8 cellular contexts compared by ENCODE assay signal in the genomic region with DNA sequence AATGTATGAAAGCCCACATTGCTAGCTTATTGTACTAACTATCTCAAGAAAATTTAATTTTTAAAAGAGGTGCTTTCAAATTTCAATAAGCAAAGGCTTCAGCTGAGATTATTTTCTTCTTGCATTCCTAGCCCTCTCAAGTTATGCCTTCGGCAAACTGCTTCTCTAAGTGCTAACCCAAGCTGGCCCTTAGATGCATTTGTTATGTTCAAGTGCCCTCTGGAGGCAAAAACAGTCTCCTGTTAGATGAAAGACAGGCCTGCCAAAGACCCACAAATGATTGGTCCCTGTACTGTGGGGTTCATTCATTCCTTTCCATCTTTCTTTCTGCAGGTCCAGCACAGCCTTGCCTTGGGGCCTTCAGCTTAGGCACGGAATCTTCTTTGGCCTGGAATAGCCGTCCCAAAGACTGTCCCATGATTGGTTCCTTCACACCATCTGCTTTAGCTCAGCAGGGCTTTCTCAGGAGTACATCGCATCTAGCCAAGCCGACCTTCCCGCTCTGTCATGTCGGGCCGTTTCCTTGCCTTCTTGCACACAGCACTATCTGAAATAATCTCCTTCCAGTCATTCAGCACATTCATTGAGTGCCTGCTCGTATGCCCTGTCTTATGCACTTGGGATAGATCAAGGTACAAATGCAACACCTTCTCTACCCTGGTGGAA. TPM values are rescaled to one million over a fixed set of nuclear protein-coding genes. Genes with fewer than 3 reads are reported as not detected.
DNase-seq lines count a peak whose midpoint lies in the region; ATAC-seq and TF ChIP-seq lines count a peak whose summit lies in the region.

No MANE protein-coding gene starts in this region.

- no peak overlapping the region for H3K27ac ChIP-seq in suprapubic skin

- no peaks in the 10 kb centered on the region for H3K9me3 ChIP-seq in suprapubic skin

- no peaks in the 10 kb centered on the region for H3K27me3 Mint-ChIP-seq in activated naive CD8-positive, alpha-beta T cell treated with anti-CD3 and anti-CD28 coated beads for 36 hours
- peaks cover 1 to 13% (median 5%) of the 10 kb centered on the region in 3 donors for H3K27me3 Mint-ChIP-seq in immature natural killer cell (ENCODE audit: low read depth in 3 of 3)
- peaks cover 8 to 15% (median 12%) of the 10 kb centered on the region in 3 donors for H3K27me3 Mint-ChIP-seq in CD14-positive monocyte (ENCODE audit: low read depth in 3 of 3)

- peak in 1 of 2 donors; percentile 15 for TF ChIP-seq CTCF in suprapubic skin (IDR thresholded peaks at IDR 0.05)
- no peak for TF ChIP-seq CTCF in CD14-positive monocyte (IDR thresholded peaks at IDR 0.05)

- peak overlapping the region; percentile 81 for H3K4me3 Mint-ChIP-seq in activated naive CD8-positive, alpha-beta T cell treated with anti-CD3 and anti-CD28 coated beads for 36 hours
- H3K4me3 Mint-ChIP-seq in immature natural killer cell (peak overlapping the region; percentile 77 to 88 (median 80)), CD14-positive monocyte (peak overlapping the region in 1 of 2 donors; percentile 79)

- intact Hi-C loops in CD14-positive monocyte (cut with micrococcal nuclease) = no loop called here

- TF ChIP-seq EP300 in suprapubic skin (IDR thresholded peaks at IDR 0.05) = no peak

- H3K36me3 ChIP-seq in suprapubic skin = no peaks in the 10 kb centered on the region

- WGBS in suprapubic skin = 78% methylated on average over 9 of the region's 9 CpGs

- ATAC-seq in GM18867 (IDR thresholded peaks at IDR 0.05; ENCODE audit: unreplicated experiment) (peak; percentile 75), HG02981 (IDR thresholded peaks at IDR 0.05; ENCODE audit: unreplicated experiment) (peak; percentile 65)

- H3K27me3 ChIP-seq in suprapubic skin = no peaks in the 10 kb centered on the region

- H3K4me3 ChIP-seq in suprapubic skin = no peak overlapping the region

- peak overlapping the region; percentile 94 for H3K27ac Mint-ChIP-seq in activated naive CD8-positive, alpha-beta T cell treated with anti-CD3 and anti-CD28 coated beads for 36 hours
- peak overlapping the region in 5 of 6 donors; percentile 76 to 93 (median 83) for H3K27ac Mint-ChIP-seq in immature natural killer cell
- H3K27ac Mint-ChIP-seq in CD14-positive monocyte = peak overlapping the region in 3 of 7 donors; percentile 30 to 68 (median 51)

- TF ChIP-seq POLR2A in suprapubic skin (IDR thresholded peaks at IDR 0.05) = no peak

- H3K4me1 ChIP-seq in suprapubic skin = peaks cover 7% of the 10 kb centered on the region

- peaks cover 15% of the 10 kb centered on the region for H3K4me1 Mint-ChIP-seq in activated naive CD8-positive, alpha-beta T cell treated with anti-CD3 and anti-CD28 coated beads for 36 hours
- peaks cover 25 to 27% of the 10 kb centered on the region in 2 donors for H3K4me1 Mint-ChIP-seq in immature natural killer cell
- peaks cover 20% of the 10 kb centered on the region for H3K4me1 Mint-ChIP-seq in CD14-positive monocyte

- peaks cover 10% of the 10 kb centered on the region for H3K9me3 Mint-ChIP-seq in activated naive CD8-positive, alpha-beta T cell treated with anti-CD3 and anti-CD28 coated beads for 36 hours
- H3K9me3 Mint-ChIP-seq in immature natural killer cell (peaks cover 3 to 9% (median 7%) of the 10 kb centered on the region in 6 donors), CD14-positive monocyte (peaks cover 12 to 36% (median 26%) of the 10 kb centered on the region in 7 donors)

- DNase-seq in D341Med (ENCODE audit: low spot score) = peak; percentile 49
- DNase-seq in NCI-H524 treated with DMSO at 0.1 percent for 48 hours (lab: John Stamatoyannopoulos, UW) = peak; percentile 22
- DNase-seq in activated naive CD8-positive, alpha-beta T cell treated with anti-CD3 and anti-CD28 coated beads for 36 hours = peak; percentile 17
- peak; percentile 20 to 48 (median 22) for DNase-seq in immature natural killer cell
- no peak for DNase-seq in suprapubic skin (ENCODE audit: low spot score in 2 of 2)
- no peak for DNase-seq in CD14-positive monocyte (ENCODE audit: low spot score)

- peaks cover 7% of the 10 kb centered on the region for H3K36me3 Mint-ChIP-seq in activated naive CD8-positive, alpha-beta T cell treated with anti-CD3 and anti-CD28 coated beads for 36 hours
- H3K36me3 Mint-ChIP-seq in immature natural killer cell (peaks cover 3 to 17% (median 7%) of the 10 kb centered on the region in 3 donors), CD14-positive monocyte (no peaks in the 10 kb centered on the region)

RNA-seq across cellular contexts. Expression of a gene that starts 26.4 kb away (rescaled TPM):
- total RNA-seq in activated naive CD8-positive, alpha-beta T cell treated with anti-CD3 and anti-CD28 coated beads for 36 hours = not detected
- not detected for polyA plus RNA-seq in immature natural killer cell
- total RNA-seq in suprapubic skin = not detected
- not detected for polyA plus RNA-seq in CD14-positive monocyte

RNA-seq across cellular contexts. Expression of a gene that starts 45.7 kb away (rescaled TPM):
- total RNA-seq in activated naive CD8-positive, alpha-beta T cell treated with anti-CD3 and anti-CD28 coated beads for 36 hours = 10 to 100 TPM; 27.6 to 31.3 TPM
- polyA plus RNA-seq in immature natural killer cell = 10 to 100 TPM in 1 of 3 donors, 1 to 10 TPM in 2; 3.9 to 20.5 (median 7.2) TPM
- 10 to 100 TPM; 21.2 to 43.0 (median 30.2) TPM for total RNA-seq in suprapubic skin
- polyA plus RNA-seq in CD14-positive monocyte = 1 to 10 TPM; 2.1 to 5.3 TPM

Comparison
In these comparisons a context has a peak if more than half of its experiments do, and no peak if none do; other contexts are left out.
1. DNase-seq: peak in D341Med (single experiment), NCI-H524 treated with DMSO at 0.1 percent for 48 hours (single experiment), activated naive CD8-positive, alpha-beta T cell treated with anti-CD3 and anti-CD28 coated beads for 36 hours (single experiment) and immature natural killer cell (3 of 3); none in suprapubic skin (0 of 2) and CD14-positive monocyte (single experiment).